ENCODE assay signal across 8 cellular contexts in genomic region chr2:11154460-11155325, GRCh38. TPM values are rescaled to one million over a fixed set of nuclear protein-coding genes. Genes with fewer than 3 reads are reported as not detected.
DNase-seq lines count a peak whose midpoint lies in the region; ATAC-seq and TF ChIP-seq lines count a peak whose summit lies in the region.

No MANE protein-coding gene starts in this region.

- peaks cover 5% of the 10 kb centered on the region for H3K23me2 ChIP-seq in H9 (ENCODE audit: insufficient read length, low read depth, low read length, poor library complexity, severe bottlenecking)

- H3K4me1 Mint-ChIP-seq in H9 (peaks cover 8 to 14% of the 10 kb centered on the region in 2 experiments), neural crest cell (peaks cover 10% of the 10 kb centered on the region)
- H3K4me1 Mint-ChIP-seq in stimulated activated naive CD8-positive, alpha-beta T cell treated with anti-CD3 and anti-CD28 coated beads, Interleukin-15, amount 100 ng/mL, for 72 hours, result peaks cover 30% of the 10 kb centered on the region

- H3K36me3 Mint-ChIP-seq in H9 (ENCODE audit: insufficient read depth in 1 of 3, low read depth in 3 of 3), result no peaks in the 10 kb centered on the region
- no peaks in the 10 kb centered on the region for H3K36me3 Mint-ChIP-seq in neural crest cell (ENCODE audit: low read depth)

- H3K27ac Mint-ChIP-seq in H9 (peak overlapping the region in 1 of 3 experiments; percentile 79; a peak in 3 of 7 replicates), neural crest cell (ENCODE audit: unreplicated experiment) (no peak overlapping the region)
- H3K27ac Mint-ChIP-seq in stimulated activated naive CD8-positive, alpha-beta T cell treated with anti-CD3 and anti-CD28 coated beads, Interleukin-15, amount 100 ng/mL, for 72 hours, result peak overlapping the region; percentile 86 to 95

- TF ChIP-seq CTCF in H9 (conservative IDR thresholded peaks at IDR 0.05) (no peak), Loucy (conservative IDR thresholded peaks at IDR 0.05; ENCODE audit: low read length) (no peak), RWPE2 (IDR thresholded peaks at IDR 0.05; ENCODE audit: poor library complexity, severe bottlenecking) (no peak), neural crest cell (conservative IDR thresholded peaks at IDR 0.05) (no peak)

- no peak overlapping the region for H3K9ac ChIP-seq in H9 (ENCODE audit: extremely low read depth, insufficient read length, low read length)
- H3K9ac ChIP-seq in Loucy (ENCODE audit: low read depth, low read length, poor library complexity, severe bottlenecking), result peak overlapping the region; percentile 71

- no peak overlapping the region for H3K56ac ChIP-seq in H9 (ENCODE audit: insufficient read length, low read depth, low read length)

- H3K14ac ChIP-seq in H9 (ENCODE audit: insufficient read depth, low read length), result peak overlapping the region; percentile 54; the same call in 1 of the 2 replicates

- H3T11ph ChIP-seq in H9 (ENCODE audit: low read length), result no peak overlapping the region

- in situ Hi-C loops in G401 (cut with HindIII; ENCODE audit: low sequenced_read_pairs), result no loop called here

- H3K36me3 ChIP-seq in Loucy (ENCODE audit: insufficient read depth, low read length) (no peaks in the 10 kb centered on the region), RWPE2 (ENCODE audit: low read depth) (no peaks in the 10 kb centered on the region)

- WGBS in H9 (ENCODE audit: extremely low coverage, insufficient read length, low lambda C conversion rate), result no CpG with 5 or more reads among the region's 54 CpGs

- peak overlapping the region; percentile 51 for H3K18ac ChIP-seq in H9 (ENCODE audit: insufficient read length, low read depth, low read length)

- H3K27ac ChIP-seq in H9 (ENCODE audit: insufficient read length, low read depth, low read length), result no peak overlapping the region
- H3K27ac ChIP-seq in RWPE2 (ENCODE audit: poor library complexity, severe bottlenecking), result peak overlapping the region; percentile 41

- H3K27me3 Mint-ChIP-seq in H9 (ENCODE audit: low read depth), result peaks cover 40% of the 10 kb centered on the region
- H3K27me3 Mint-ChIP-seq in neural crest cell (ENCODE audit: low read depth), result peaks cover 36% of the 10 kb centered on the region
- no peaks in the 10 kb centered on the region for H3K27me3 Mint-ChIP-seq in stimulated activated naive CD8-positive, alpha-beta T cell treated with anti-CD3 and anti-CD28 coated beads, Interleukin-15, amount 100 ng/mL, for 72 hours

- H2AK5ac ChIP-seq in H9 (ENCODE audit: insufficient read length, low read length), result no peak overlapping the region

- H2BK15ac ChIP-seq in H9 (ENCODE audit: low read depth, low read length), result no peak overlapping the region

- H3K23ac ChIP-seq in H9 (ENCODE audit: insufficient read length, low read depth, low read length), result no peak overlapping the region

- H2BK12ac ChIP-seq in H9 (ENCODE audit: insufficient read length, low read depth, low read length), result no peak overlapping the region

- no peak overlapping the region for H2BK5ac ChIP-seq in H9 (ENCODE audit: insufficient read length, low read length)

- no peaks in the 10 kb centered on the region for H3K9me2 ChIP-seq in Loucy (replicated peaks; ENCODE audit: low read depth, low read length)

- peak; percentile 76 for ATAC-seq in RWPE2 (ENCODE audit: low read depth)
- peak; percentile 91 for ATAC-seq in stimulated activated naive CD8-positive, alpha-beta T cell treated with anti-CD3 and anti-CD28 coated beads, Interleukin-15, amount 100 ng/mL, for 72 hours

- H4K8ac ChIP-seq in H9 (replicated peaks; ENCODE audit: insufficient read length, low read depth, low read length), result no peak overlapping the region

- DNase-seq in G401 (ENCODE audit: low spot score), result peak; percentile 95
- DNase-seq in H9, result peak; percentile 98
- DNase-seq in RWPE2 (ENCODE audit: low spot score), result peak; percentile 97
- DNase-seq in activated effector memory CD4-positive, alpha-beta T cell treated with Interleukin-2 at 50 U/mL for 16 hours, result peak; percentile 96
- DNase-seq in fibroblast of the conjunctiva (ENCODE audit: low read depth), result peak; percentile 95
- peak; percentile 98 for DNase-seq in neural crest cell (ENCODE audit: low read depth, low spot score)
- peak; percentile 97 to 98 for DNase-seq in stimulated activated naive CD8-positive, alpha-beta T cell treated with anti-CD3 and anti-CD28 coated beads, Interleukin-15, amount 100 ng/mL, for 72 hours

- peak overlapping the region; percentile 59 for H3K4me2 ChIP-seq in H9 (ENCODE audit: insufficient read depth, insufficient read length, low read length)
- peak overlapping the region; percentile 87 for H3K4me2 ChIP-seq in Loucy (ENCODE audit: low read depth, low read length, poor library complexity, severe bottlenecking)

- H3K79me2 ChIP-seq in H9 (ENCODE audit: insufficient read depth, low read length) (no peaks in the 10 kb centered on the region), Loucy (ENCODE audit: insufficient read depth, low read length) (no peaks in the 10 kb centered on the region)

- no peaks in the 10 kb centered on the region for H3K27me3 ChIP-seq in H9 (ENCODE audit: insufficient read depth, low read length)
- H3K27me3 ChIP-seq in Loucy (ENCODE audit: insufficient read depth, low read length, poor library complexity, severe bottlenecking), result no peaks in the 10 kb centered on the region
- no peaks in the 10 kb centered on the region for H3K27me3 ChIP-seq in RWPE2 (ENCODE audit: insufficient read depth, poor library complexity, severe bottlenecking)

- H3K9me3 Mint-ChIP-seq in H9 (no peaks in the 10 kb centered on the region; a peak in 1 of 5 replicates), neural crest cell (no peaks in the 10 kb centered on the region)
- no peaks in the 10 kb centered on the region for H3K9me3 Mint-ChIP-seq in stimulated activated naive CD8-positive, alpha-beta T cell treated with anti-CD3 and anti-CD28 coated beads, Interleukin-15, amount 100 ng/mL, for 72 hours

- H3F3A ChIP-seq in Loucy (ENCODE audit: low read depth), result no peaks in the 10 kb centered on the region

- H3K4me1 ChIP-seq in H9 (ENCODE audit: insufficient read depth, low read length) (no peaks in the 10 kb centered on the region), Loucy (ENCODE audit: insufficient read depth, low read length, poor library complexity, severe bottlenecking) (peaks cover 10% of the 10 kb centered on the region), RWPE2 (ENCODE audit: insufficient read depth, poor library complexity, severe bottlenecking) (no peaks in the 10 kb centered on the region)

- H4K20me1 ChIP-seq in H9 (ENCODE audit: control insufficient read depth, insufficient read depth, insufficient read length) (no peaks in the 10 kb centered on the region), Loucy (ENCODE audit: insufficient read depth, low read length, poor library complexity, severe bottlenecking) (peaks cover 5% of the 10 kb centered on the region)

- H3K4me3 Mint-ChIP-seq in H9 (peak overlapping the region; percentile 62 to 78), neural crest cell (peak overlapping the region; percentile 80)
- H3K4me3 Mint-ChIP-seq in stimulated activated naive CD8-positive, alpha-beta T cell treated with anti-CD3 and anti-CD28 coated beads, Interleukin-15, amount 100 ng/mL, for 72 hours, result peak overlapping the region; percentile 88

- H4K91ac ChIP-seq in H9 (ENCODE audit: insufficient read length, low read depth, low read length), result no peak overlapping the region

- H3K79me1 ChIP-seq in H9 (ENCODE audit: insufficient read depth, low read depth, low read length, poor library complexity, severe bottlenecking), result no peaks in the 10 kb centered on the region

- H2BK120ac ChIP-seq in H9 (ENCODE audit: low read depth, low read length, poor library complexity, severe bottlenecking), result no peak overlapping the region

- no peak overlapping the region for H3K4ac ChIP-seq in H9 (ENCODE audit: low read depth, low read length)

- no peak overlapping the region for H2BK20ac ChIP-seq in H9 (ENCODE audit: low read depth, low read length, poor library complexity, severe bottlenecking)

- no peaks in the 10 kb centered on the region for H3K9me3 ChIP-seq in H9 (ENCODE audit: control insufficient read depth, low read depth, low read length)
- H3K9me3 ChIP-seq in Loucy (ENCODE audit: insufficient read depth, low read depth, low read length), result no peaks in the 10 kb centered on the region
- H3K9me3 ChIP-seq in RWPE2 (ENCODE audit: severe bottlenecking), result no peaks in the 10 kb centered on the region

- H4K5ac ChIP-seq in H9 (ENCODE audit: insufficient read length, low read depth, low read length), result no peak overlapping the region

- H3K4me3 ChIP-seq in Loucy (ENCODE audit: low read length, poor library complexity, severe bottlenecking) (peak overlapping the region; percentile 74), RWPE2 (ENCODE audit: severe bottlenecking) (peak overlapping the region; percentile 25)

- H2AFZ ChIP-seq in H9 (ENCODE audit: low read length) (no peak overlapping the region), Loucy (ENCODE audit: low read length) (peak overlapping the region; percentile 89)

RNA-seq across cellular contexts. Expression of gene SLC66A3, which starts 0.6 kb away (rescaled TPM):
- 20.2 and 25.2 TPM in 2 replicates for total RNA-seq in G401 (2014; rRNA removed; shearing (Covaris generic))
- total RNA-seq in H9 (2021), result 13.3 and 14.5 TPM in 2 replicates
- total RNA-seq in neural crest cell, result 4.6 and 5.1 TPM in 2 replicates
